Comparison of ENCODE assay signal across 8 cellular contexts in genomic region chr1:151540021-151540981, GRCh38. TPM values are rescaled to one million over a fixed set of nuclear protein-coding genes. Genes with fewer than 3 reads are reported as not detected.
DNase-seq lines count a peak whose midpoint lies in the region; ATAC-seq and TF ChIP-seq lines count a peak whose summit lies in the region.

TSS of gene TUFT1 (plus strand) at chr1:151540309. CDS start at chr1:151540367, 58 bp downstream.

- peaks cover 0 to 21% (median 6%) of the 10 kb centered on the region in 4 donors for H3K36me3 ChIP-seq in right lobe of liver

- H3K27me3 ChIP-seq in right lobe of liver = no peaks in the 10 kb centered on the region

- peak within 1 kb of the TSS; percentile 62 to 75 (median 69) for H3K4me3 ChIP-seq in right lobe of liver

- TF ChIP-seq POLR2A in GM19193 (IDR thresholded peaks at IDR 0.05; ENCODE audit: extremely low read depth, insufficient read depth, insufficient read length) (peak; percentile 84), right lobe of liver (IDR thresholded peaks at IDR 0.05) (peak; percentile 93)

- intact Hi-C loops in right lobe of liver (cut with DNase I) = loop anchor here in 1 of 2 donors (10.0 kb wide), 1 partner anchor 54 kb away; no protein-coding TSS in a partner anchor

- peak; percentile 84 for DNase-seq in AML-193 (lab: John Stamatoyannopoulos, UW)
- peak; percentile 95 for DNase-seq in NCI-H510A treated with DMSO at 0.1 percent for 48 hours (lab: John Stamatoyannopoulos, UW)
- DNase-seq in activated CD4-positive, alpha-beta T cell treated with anti-CD3 and anti-CD28 coated beads, Interleukin-2, amount 50 U/mL, for 24 hours (ENCODE audit: low read depth in 1 of 2, low spot score in 1 of 2) = peak; percentile 83 to 86
- DNase-seq in dermis blood vessel endothelial cell = peak; percentile 92
- peak; percentile 92 to 95 (median 93) for DNase-seq in right lobe of liver
- DNase-seq in stimulated activated CD4-positive, alpha-beta T cell treated with anti-CD3 and anti-CD28 coated beads, Interleukin-4, amount 100 ng/mL, for 4 hours = peak; percentile 90 to 94

- TF ChIP-seq CTCF in right lobe of liver (IDR thresholded peaks at IDR 0.05) = no peak

- ATAC-seq in HG03432 (IDR thresholded peaks at IDR 0.05; ENCODE audit: unreplicated experiment) = peak; percentile 94
- peak; percentile 90 to 95 (median 93) for ATAC-seq in right lobe of liver

- WGBS in right lobe of liver (ENCODE audit: insufficient coverage, low coverage, low lambda C conversion rate, missing lambda C conversion rate) = 1% methylated on average over 14 of the region's 70 CpGs

- H3K9me3 ChIP-seq in right lobe of liver = no peaks in the 10 kb centered on the region

- peaks cover 0 to 19% (median 8%) of the 10 kb centered on the region in 4 donors for H3K4me1 ChIP-seq in right lobe of liver

- peak within 1 kb of the TSS; percentile 63 to 77 (median 70) for H3K27ac ChIP-seq in right lobe of liver

RNA-seq across cellular contexts. Expression of gene TUFT1, which starts in this region (rescaled TPM):
- 6.0 and 8.2 TPM in 2 replicates for total RNA-seq in dermis blood vessel endothelial cell
- total RNA-seq in right lobe of liver = 1 to 10 TPM; 1.6 to 8.0 (median 3.1) TPM

Comparison
In these comparisons a context has a peak if more than half of its experiments do, and no peak if none do; other contexts are left out.
1. Peak in every context shown above with its lines: DNase-seq, ATAC-seq, H3K4me3 ChIP-seq and H3K27ac ChIP-seq.